8 cellular contexts compared by ENCODE assay signal in the genomic region with DNA sequence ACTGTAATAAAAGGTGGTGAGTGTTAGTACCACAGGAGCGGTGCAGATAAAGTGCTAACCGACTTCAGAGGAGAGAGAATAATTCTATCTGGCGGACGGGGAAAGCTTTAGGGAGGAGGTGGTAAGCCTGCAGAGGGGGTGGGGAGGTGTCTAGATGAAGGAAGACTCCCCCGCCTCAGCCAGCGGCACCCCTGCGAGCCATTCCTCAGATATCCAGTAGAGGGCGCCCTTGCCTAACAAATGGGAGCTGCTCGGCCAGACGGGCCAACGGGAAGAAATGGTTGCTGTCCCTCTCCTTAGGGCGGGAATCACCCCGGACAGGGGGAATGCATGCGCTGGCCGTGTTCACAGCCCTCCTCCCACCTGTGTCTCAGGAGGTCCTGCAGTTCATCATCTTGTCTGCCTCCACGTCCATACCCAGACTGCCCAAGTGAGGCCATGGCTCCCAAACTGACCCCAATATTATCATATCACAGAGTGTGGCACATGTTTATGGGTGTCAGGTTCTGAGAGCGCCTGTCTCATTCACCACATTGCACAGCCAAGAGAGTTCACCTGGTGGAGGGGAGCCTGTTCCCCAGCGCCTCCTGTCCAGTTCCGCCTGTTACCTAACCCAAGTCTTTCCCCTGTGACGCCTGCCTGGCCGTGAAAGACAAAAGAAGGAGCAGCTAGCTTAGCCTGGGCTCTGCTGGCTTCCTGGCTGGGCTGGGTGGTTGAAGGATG.
A peak's percentile ranks its signal among the peaks of the same experiment; 100 is the strongest.
DNase-seq lines count a peak whose midpoint lies in the region; ATAC-seq, FAIRE-seq and TF ChIP-seq lines count a peak whose summit lies in the region.

No MANE protein-coding gene starts in this region.

- no peak overlapping the region for H3K4me3 Mint-ChIP-seq in activated T-helper 17 cell treated with anti-CD3 and anti-CD28 coated beads, Interleukin-2, amount 50 U/mL, for 72 hours

- H3K27ac ChIP-seq in RWPE1 (no peak overlapping the region), substantia nigra (ENCODE audit: low read depth, low read length, poor library complexity, severe bottlenecking) (no peak overlapping the region)

- no peak overlapping the region for H3K4me3 ChIP-seq in MG63

- no peaks in the 10 kb centered on the region for H3K36me3 Mint-ChIP-seq in activated T-helper 17 cell treated with anti-CD3 and anti-CD28 coated beads, Interleukin-2, amount 50 U/mL, for 72 hours (ENCODE audit: low read depth)

- POLR2A ChIA-PET in RWPE1 (lab: Yijun Ruan, JAX; ENCODE audit: low non-redundant PET): no interaction called here

- peaks cover 10% of the 10 kb centered on the region for H3K27me3 Mint-ChIP-seq in activated T-helper 17 cell treated with anti-CD3 and anti-CD28 coated beads, Interleukin-2, amount 50 U/mL, for 72 hours

- CTCF ChIA-PET in RWPE1 (lab: Yijun Ruan, JAX): interaction anchor here (0.5 to 3.8 kb wide), 17 partner anchors 14 to 1727 kb away, joined by 3 to 46 read pairs (median 3); no protein-coding TSS in a partner anchor

- H3K4me1 Mint-ChIP-seq in activated T-helper 17 cell treated with anti-CD3 and anti-CD28 coated beads, Interleukin-2, amount 50 U/mL, for 72 hours: no peaks in the 10 kb centered on the region

- peaks cover 4% of the 10 kb centered on the region; the same call in 1 of the 2 replicates for H3K36me3 ChIP-seq in MG63

- no peak for FAIRE-seq in frontal cortex (lab: Jason Lieb, UNC)

- H3K9me3 ChIP-seq in MG63: no peaks in the 10 kb centered on the region

- ATAC-seq in GM21717 (IDR thresholded peaks at IDR 0.05; ENCODE audit: unreplicated experiment): peak; percentile 66
- peak; percentile 72 for ATAC-seq in activated T-helper 17 cell treated with anti-CD3 and anti-CD28 coated beads, Interleukin-2, amount 50 U/mL, for 72 hours (replicated peaks)

- peak; percentile 88 for TF ChIP-seq CTCF in RWPE1 (conservative IDR thresholded peaks at IDR 0.05; ENCODE audit: low read depth)

- H3K27me3 ChIP-seq in MG63: no peaks in the 10 kb centered on the region

- no peak overlapping the region for H3K27ac Mint-ChIP-seq in activated T-helper 17 cell treated with anti-CD3 and anti-CD28 coated beads, Interleukin-2, amount 50 U/mL, for 72 hours

- DNase-seq in D341Med (ENCODE audit: low spot score) (peak; percentile 92), MG63 (peak; percentile 65), RWPE1 (ENCODE audit: low spot score) (peak; percentile 88), frontal cortex (ENCODE audit: low spot score in 2 of 2) (peak; percentile 80 to 92), non-pigmented ciliary epithelial cell (ENCODE audit: low read depth) (peak; percentile 18), substantia nigra (lab: John Stamatoyannopoulos, UW) (peak in 45 of 49 donors; percentile 16 to 81 (median 61))

- no peaks in the 10 kb centered on the region for H3K9me3 Mint-ChIP-seq in activated T-helper 17 cell treated with anti-CD3 and anti-CD28 coated beads, Interleukin-2, amount 50 U/mL, for 72 hours

Comparison
In these comparisons a context has a peak if more than half of its experiments do, and no peak if none do; other contexts are left out.
1. DNase-seq: peak in every context shown above with its lines; median percentile 92 in D341Med; 88 in RWPE1; 86 in frontal cortex; 65 in MG63; 61 in substantia nigra; 18 in non-pigmented ciliary epithelial cell.